In genomic region chr7:106659963-106660861, GRCh38 we compare ENCODE assay signal across 1 cellular context.
TF ChIP-seq lines count a peak whose summit lies in the region.

No MANE protein-coding gene starts in this region.

TF ChIP-seq in K562, 482 proteins besides CTCF, POLR2A, EP300 and RAD21 (continued from another document and continues in another):
- peak; percentile 46; the same call in 1 of the 2 replicates for TF ChIP-seq ELK3 (CRISPR knock-in tag; IDR thresholded peaks at IDR 0.05)
- TF ChIP-seq MECOM (CRISPR knock-in tag; IDR thresholded peaks at IDR 0.05) = peak; percentile 42; the same call in 1 of the 2 replicates
- TF ChIP-seq NR2C1 (IDR thresholded peaks at IDR 0.05) = no peak
- TF ChIP-seq NR2C1 (tag; IDR thresholded peaks at IDR 0.05) = peak; percentile 29; the same call in 1 of the 2 replicates
- TF ChIP-seq, protein P1, sequence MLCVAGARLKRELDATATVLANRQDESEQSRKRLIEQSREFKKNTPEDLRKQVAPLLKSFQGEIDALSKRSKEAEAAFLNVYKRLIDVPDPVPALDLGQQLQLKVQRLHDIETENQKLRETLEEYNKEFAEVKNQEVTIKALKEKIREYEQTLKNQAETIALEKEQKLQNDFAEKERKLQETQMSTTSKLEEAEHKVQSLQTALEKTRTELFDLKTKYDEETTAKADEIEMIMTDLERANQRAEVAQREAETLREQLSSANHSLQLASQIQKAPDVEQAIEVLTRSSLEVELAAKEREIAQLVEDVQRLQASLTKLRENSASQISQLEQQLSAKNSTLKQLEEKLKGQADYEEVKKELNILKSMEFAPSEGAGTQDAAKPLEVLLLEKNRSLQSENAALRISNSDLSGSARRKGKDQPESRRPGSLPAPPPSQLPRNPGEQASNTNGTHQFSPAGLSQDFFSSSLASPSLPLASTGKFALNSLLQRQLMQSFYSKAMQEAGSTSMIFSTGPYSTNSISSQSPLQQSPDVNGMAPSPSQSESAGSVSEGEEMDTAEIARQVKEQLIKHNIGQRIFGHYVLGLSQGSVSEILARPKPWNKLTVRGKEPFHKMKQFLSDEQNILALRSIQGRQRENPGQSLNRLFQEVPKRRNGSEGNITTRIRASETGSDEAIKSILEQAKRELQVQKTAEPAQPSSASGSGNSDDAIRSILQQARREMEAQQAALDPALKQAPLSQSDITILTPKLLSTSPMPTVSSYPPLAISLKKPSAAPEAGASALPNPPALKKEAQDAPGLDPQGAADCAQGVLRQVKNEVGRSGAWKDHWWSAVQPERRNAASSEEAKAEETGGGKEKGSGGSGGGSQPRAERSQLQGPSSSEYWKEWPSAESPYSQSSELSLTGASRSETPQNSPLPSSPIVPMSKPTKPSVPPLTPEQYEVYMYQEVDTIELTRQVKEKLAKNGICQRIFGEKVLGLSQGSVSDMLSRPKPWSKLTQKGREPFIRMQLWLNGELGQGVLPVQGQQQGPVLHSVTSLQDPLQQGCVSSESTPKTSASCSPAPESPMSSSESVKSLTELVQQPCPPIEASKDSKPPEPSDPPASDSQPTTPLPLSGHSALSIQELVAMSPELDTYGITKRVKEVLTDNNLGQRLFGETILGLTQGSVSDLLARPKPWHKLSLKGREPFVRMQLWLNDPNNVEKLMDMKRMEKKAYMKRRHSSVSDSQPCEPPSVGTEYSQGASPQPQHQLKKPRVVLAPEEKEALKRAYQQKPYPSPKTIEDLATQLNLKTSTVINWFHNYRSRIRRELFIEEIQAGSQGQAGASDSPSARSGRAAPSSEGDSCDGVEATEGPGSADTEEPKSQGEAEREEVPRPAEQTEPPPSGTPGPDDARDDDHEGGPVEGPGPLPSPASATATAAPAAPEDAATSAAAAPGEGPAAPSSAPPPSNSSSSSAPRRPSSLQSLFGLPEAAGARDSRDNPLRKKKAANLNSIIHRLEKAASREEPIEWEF (CRISPR knock-in tag; IDR thresholded peaks at IDR 0.05) = no peak
- no peak for TF ChIP-seq SRSF1 (IDR thresholded peaks at IDR 0.05; ENCODE audit: low read depth, low read length)
- no peak for TF ChIP-seq ZNF316 (IDR thresholded peaks at IDR 0.05)
- TF ChIP-seq ZNF583 (CRISPR knock-in tag; IDR thresholded peaks at IDR 0.05) = peak; percentile 92
- no peak for TF ChIP-seq CBFA2T2 (conservative IDR thresholded peaks at IDR 0.05)
- TF ChIP-seq ZNF75A (CRISPR knock-in tag; IDR thresholded peaks at IDR 0.05) = peak; percentile 24; the same call in 1 of the 2 replicates
- peak; percentile 92 for TF ChIP-seq SP1 (CRISPR knock-in tag; IDR thresholded peaks at IDR 0.05)
- TF ChIP-seq PRMT5 (CRISPR knock-in tag; IDR thresholded peaks at IDR 0.05) = no peak
- TF ChIP-seq DEAF1 (CRISPR knock-in tag; IDR thresholded peaks at IDR 0.05) = peak; percentile 96
- no peak for TF ChIP-seq CSDE1 (IDR thresholded peaks at IDR 0.05)
- no peak for TF ChIP-seq TSC22D4 (tag; IDR thresholded peaks at IDR 0.05)
- no peak for TF ChIP-seq JUNB (CRISPR knock-in tag; conservative IDR thresholded peaks at IDR 0.05)
- TF ChIP-seq, protein P2, sequence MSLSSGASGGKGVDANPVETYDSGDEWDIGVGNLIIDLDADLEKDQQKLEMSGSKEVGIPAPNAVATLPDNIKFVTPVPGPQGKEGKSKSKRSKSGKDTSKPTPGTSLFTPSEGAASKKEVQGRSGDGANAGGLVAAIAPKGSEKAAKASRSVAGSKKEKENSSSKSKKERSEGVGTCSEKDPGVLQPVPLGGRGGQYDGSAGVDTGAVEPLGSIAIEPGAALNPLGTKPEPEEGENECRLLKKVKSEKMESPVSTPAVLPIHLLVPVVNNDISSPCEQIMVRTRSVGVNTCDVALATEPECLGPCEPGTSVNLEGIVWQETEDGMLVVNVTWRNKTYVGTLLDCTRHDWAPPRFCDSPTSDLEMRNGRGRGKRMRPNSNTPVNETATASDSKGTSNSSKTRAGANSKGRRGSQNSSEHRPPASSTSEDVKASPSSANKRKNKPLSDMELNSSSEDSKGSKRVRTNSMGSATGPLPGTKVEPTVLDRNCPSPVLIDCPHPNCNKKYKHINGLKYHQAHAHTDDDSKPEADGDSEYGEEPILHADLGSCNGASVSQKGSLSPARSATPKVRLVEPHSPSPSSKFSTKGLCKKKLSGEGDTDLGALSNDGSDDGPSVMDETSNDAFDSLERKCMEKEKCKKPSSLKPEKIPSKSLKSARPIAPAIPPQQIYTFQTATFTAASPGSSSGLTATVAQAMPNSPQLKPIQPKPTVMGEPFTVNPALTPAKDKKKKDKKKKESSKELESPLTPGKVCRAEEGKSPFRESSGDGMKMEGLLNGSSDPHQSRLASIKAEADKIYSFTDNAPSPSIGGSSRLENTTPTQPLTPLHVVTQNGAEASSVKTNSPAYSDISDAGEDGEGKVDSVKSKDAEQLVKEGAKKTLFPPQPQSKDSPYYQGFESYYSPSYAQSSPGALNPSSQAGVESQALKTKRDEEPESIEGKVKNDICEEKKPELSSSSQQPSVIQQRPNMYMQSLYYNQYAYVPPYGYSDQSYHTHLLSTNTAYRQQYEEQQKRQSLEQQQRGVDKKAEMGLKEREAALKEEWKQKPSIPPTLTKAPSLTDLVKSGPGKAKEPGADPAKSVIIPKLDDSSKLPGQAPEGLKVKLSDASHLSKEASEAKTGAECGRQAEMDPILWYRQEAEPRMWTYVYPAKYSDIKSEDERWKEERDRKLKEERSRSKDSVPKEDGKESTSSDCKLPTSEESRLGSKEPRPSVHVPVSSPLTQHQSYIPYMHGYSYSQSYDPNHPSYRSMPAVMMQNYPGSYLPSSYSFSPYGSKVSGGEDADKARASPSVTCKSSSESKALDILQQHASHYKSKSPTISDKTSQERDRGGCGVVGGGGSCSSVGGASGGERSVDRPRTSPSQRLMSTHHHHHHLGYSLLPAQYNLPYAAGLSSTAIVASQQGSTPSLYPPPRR (CRISPR knock-in tag; IDR thresholded peaks at IDR 0.05; ENCODE audit: borderline replicate concordance) = peak; percentile 92
- TF ChIP-seq CC2D1A (IDR thresholded peaks at IDR 0.05) = peak; percentile 91
- peak; percentile 92 for TF ChIP-seq L3MBTL2 (IDR thresholded peaks at IDR 0.05)
- TF ChIP-seq MAZ (CRISPR knock-in tag; conservative IDR thresholded peaks at IDR 0.05 in 1 of 2, IDR thresholded peaks at IDR 0.05 in 1 of 2) = peak in 1 of 2 experiments; percentile 90
- peak; percentile 31; the same call in 1 of the 2 replicates for TF ChIP-seq ZBTB43 (CRISPR knock-in tag; IDR thresholded peaks at IDR 0.05)
- TF ChIP-seq, protein P3, sequence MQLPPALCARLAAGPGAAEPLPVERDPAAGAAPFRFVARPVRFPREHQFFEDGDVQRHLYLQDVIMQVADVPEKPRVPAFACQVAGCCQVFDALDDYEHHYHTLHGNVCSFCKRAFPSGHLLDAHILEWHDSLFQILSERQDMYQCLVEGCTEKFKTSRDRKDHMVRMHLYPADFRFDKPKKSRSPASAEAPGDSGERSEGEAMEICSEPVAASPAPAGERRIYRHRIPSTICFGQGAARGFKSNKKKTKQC (CRISPR knock-in tag; IDR thresholded peaks at IDR 0.05) = peak; percentile 90
- no peak for TF ChIP-seq ZNF274 (IDR thresholded peaks at IDR 0.05; ENCODE audit: borderline replicate concordance, low read depth, low read length)
- no peak for TF ChIP-seq ASH1L (IDR thresholded peaks at IDR 0.05; ENCODE audit: borderline replicate concordance, low read depth, partially characterized antibody)
- peak; percentile 99 for TF ChIP-seq CTBP1 (IDR thresholded peaks at IDR 0.05; ENCODE audit: borderline replicate concordance)
- TF ChIP-seq ZNF23 (CRISPR knock-in tag; IDR thresholded peaks at IDR 0.05) = no peak
- TF ChIP-seq MAFF (IDR thresholded peaks at IDR 0.05; ENCODE audit: low read length) = no peak
- TF ChIP-seq SIN3A (IDR thresholded peaks at IDR 0.05; ENCODE audit: borderline replicate concordance in 2 of 2, control insufficient read depth in 1 of 2, low read depth in 2 of 2, low read length in 2 of 2) = peak in 1 of 2 experiments; percentile 56; a peak in 1 of 4 replicates
- TF ChIP-seq RBM15 (IDR thresholded peaks at IDR 0.05; ENCODE audit: insufficient read depth, low read length) = peak; percentile 51; the same call in 1 of the 2 replicates
- no peak for TF ChIP-seq BRD4 (IDR thresholded peaks at IDR 0.05)
- no peak for TF ChIP-seq GTF2E2 (tag; IDR thresholded peaks at IDR 0.05)
- peak; percentile 88 for TF ChIP-seq POLR2G (IDR thresholded peaks at IDR 0.05; ENCODE audit: low read depth, low read length)
- no peak for TF ChIP-seq ETS2 (tag; IDR thresholded peaks at IDR 0.05; ENCODE audit: borderline replicate concordance, poor library complexity, severe bottlenecking)
- TF ChIP-seq, protein P4, sequence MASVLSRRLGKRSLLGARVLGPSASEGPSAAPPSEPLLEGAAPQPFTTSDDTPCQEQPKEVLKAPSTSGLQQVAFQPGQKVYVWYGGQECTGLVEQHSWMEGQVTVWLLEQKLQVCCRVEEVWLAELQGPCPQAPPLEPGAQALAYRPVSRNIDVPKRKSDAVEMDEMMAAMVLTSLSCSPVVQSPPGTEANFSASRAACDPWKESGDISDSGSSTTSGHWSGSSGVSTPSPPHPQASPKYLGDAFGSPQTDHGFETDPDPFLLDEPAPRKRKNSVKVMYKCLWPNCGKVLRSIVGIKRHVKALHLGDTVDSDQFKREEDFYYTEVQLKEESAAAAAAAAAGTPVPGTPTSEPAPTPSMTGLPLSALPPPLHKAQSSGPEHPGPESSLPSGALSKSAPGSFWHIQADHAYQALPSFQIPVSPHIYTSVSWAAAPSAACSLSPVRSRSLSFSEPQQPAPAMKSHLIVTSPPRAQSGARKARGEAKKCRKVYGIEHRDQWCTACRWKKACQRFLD (CRISPR knock-in tag; IDR thresholded peaks at IDR 0.05) = peak; percentile 68
- peak; percentile 91 for TF ChIP-seq ESRRA (IDR thresholded peaks at IDR 0.05; ENCODE audit: borderline replicate concordance, low read depth)
- TF ChIP-seq SMAD1 (IDR thresholded peaks at IDR 0.05; ENCODE audit: low read depth, low read length, partially characterized antibody) = no peak
- TF ChIP-seq RB1 (IDR thresholded peaks at IDR 0.05; ENCODE audit: low read depth) = peak; percentile 97
- TF ChIP-seq POLR2B (IDR thresholded peaks at IDR 0.05; ENCODE audit: low read depth, partially characterized antibody) = peak; percentile 59
- TF ChIP-seq ILK (tag; IDR thresholded peaks at IDR 0.05; ENCODE audit: borderline replicate concordance, low read depth) = no peak
- TF ChIP-seq KDM2B (CRISPR knock-in tag; IDR thresholded peaks at IDR 0.05) = no peak; the same call in 1 of the 2 replicates
- peak; percentile 89 for TF ChIP-seq E2F3 (CRISPR knock-in tag; IDR thresholded peaks at IDR 0.05)
- no peak for TF ChIP-seq NELFE (IDR thresholded peaks at IDR 0.05; ENCODE audit: insufficient read depth, insufficient read length)
- no peak for TF ChIP-seq RBM14 (IDR thresholded peaks at IDR 0.05; ENCODE audit: borderline replicate concordance, insufficient read depth, low read depth, low read length)
- TF ChIP-seq SNIP1 (IDR thresholded peaks at IDR 0.05; ENCODE audit: low read depth) = no peak
- TF ChIP-seq, protein P5, sequence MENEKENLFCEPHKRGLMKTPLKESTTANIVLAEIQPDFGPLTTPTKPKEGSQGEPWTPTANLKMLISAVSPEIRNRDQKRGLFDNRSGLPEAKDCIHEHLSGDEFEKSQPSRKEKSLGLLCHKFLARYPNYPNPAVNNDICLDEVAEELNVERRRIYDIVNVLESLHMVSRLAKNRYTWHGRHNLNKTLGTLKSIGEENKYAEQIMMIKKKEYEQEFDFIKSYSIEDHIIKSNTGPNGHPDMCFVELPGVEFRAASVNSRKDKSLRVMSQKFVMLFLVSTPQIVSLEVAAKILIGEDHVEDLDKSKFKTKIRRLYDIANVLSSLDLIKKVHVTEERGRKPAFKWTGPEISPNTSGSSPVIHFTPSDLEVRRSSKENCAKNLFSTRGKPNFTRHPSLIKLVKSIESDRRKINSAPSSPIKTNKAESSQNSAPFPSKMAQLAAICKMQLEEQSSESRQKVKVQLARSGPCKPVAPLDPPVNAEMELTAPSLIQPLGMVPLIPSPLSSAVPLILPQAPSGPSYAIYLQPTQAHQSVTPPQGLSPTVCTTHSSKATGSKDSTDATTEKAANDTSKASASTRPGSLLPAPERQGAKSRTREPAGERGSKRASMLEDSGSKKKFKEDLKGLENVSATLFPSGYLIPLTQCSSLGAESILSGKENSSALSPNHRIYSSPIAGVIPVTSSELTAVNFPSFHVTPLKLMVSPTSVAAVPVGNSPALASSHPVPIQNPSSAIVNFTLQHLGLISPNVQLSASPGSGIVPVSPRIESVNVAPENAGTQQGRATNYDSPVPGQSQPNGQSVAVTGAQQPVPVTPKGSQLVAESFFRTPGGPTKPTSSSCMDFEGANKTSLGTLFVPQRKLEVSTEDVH (IDR thresholded peaks at IDR 0.05; ENCODE audit: low read depth, partially characterized antibody) = peak; percentile 78
